Comparison of ENCODE assay signal across 8 cellular contexts in genomic region chr11:14519692-14520085, GRCh38. TPM values are rescaled to one million over a fixed set of nuclear protein-coding genes. Genes with fewer than 3 reads are reported as not detected.
DNase-seq lines count a peak whose midpoint lies in the region; ATAC-seq, FAIRE-seq and TF ChIP-seq lines count a peak whose summit lies in the region.

No MANE protein-coding gene starts in this region.

- peaks cover 15 to 43% (median 38%) of the 10 kb centered on the region in 7 donors for H3K4me1 Mint-ChIP-seq in naive thymus-derived CD4-positive, alpha-beta T cell

- ATAC-seq in heart left ventricle = peak; percentile 3 to 23 (median 8)
- ATAC-seq in Right ventricle myocardium superior (ENCODE audit: poor library complexity) = no peak
- ATAC-seq in HG02885 (IDR thresholded peaks at IDR 0.05; ENCODE audit: poor library complexity, unreplicated experiment) = peak; percentile 32
- ATAC-seq in naive thymus-derived CD4-positive, alpha-beta T cell = peak; percentile 25
- no peak for ATAC-seq in HG03108 (IDR thresholded peaks at IDR 0.05; ENCODE audit: unreplicated experiment)

- H3K36me3 ChIP-seq in heart left ventricle = peaks cover 2 to 41% (median 36%) of the 10 kb centered on the region in 9 donors
- H3K36me3 ChIP-seq in naive thymus-derived CD4-positive, alpha-beta T cell (ENCODE audit: control insufficient read depth in 2 of 3, insufficient read depth in 3 of 3, low read length in 3 of 3) = peaks cover 11 to 26% (median 14%) of the 10 kb centered on the region in 3 experiments

- intact Hi-C loops in heart left ventricle (cut with DNase I) = loop anchor here in 8 of 10 donors (1.0 to 10.0 kb wide), 7 partner anchors 21 to 555 kb away; partner anchors contain the start of genes CYP2R1 (in 5 of the 8), CALCB (in 1 of the 8) and COPB1 (in 1 of the 8)
- intact Hi-C loops in Right ventricle myocardium superior (cut with DNase I) = no loop called here
- intact Hi-C loops in naive thymus-derived CD4-positive, alpha-beta T cell (cut with micrococcal nuclease) = loop anchor here (1.0 to 2.0 kb wide), 11 partner anchors 17 to 851 kb away; partner anchors contain the start of genes COPB1 (in 1 of the 2) and FAR1 (in 1 of the 2)

- peak overlapping the region; percentile 55 to 99 (median 81) for H3K4me3 ChIP-seq in heart left ventricle
- H3K4me3 ChIP-seq in naive thymus-derived CD4-positive, alpha-beta T cell (ENCODE audit: low read length) = peak overlapping the region; percentile 70

- H3K4me3 Mint-ChIP-seq in naive thymus-derived CD4-positive, alpha-beta T cell = peak overlapping the region; percentile 86 to 99 (median 97)

- H3K27me3 ChIP-seq in heart left ventricle = no peaks in the 10 kb centered on the region
- H3K27me3 ChIP-seq in naive thymus-derived CD4-positive, alpha-beta T cell (ENCODE audit: control insufficient read depth in 2 of 2, insufficient read depth in 2 of 2, low read length in 2 of 2) = no peaks in the 10 kb centered on the region

- DNase-seq in heart left ventricle = no peak
- no peak for DNase-seq in Right ventricle myocardium superior
- peak; percentile 10 for DNase-seq in RCC 7860 (ENCODE audit: low spot score)
- DNase-seq in dermis microvascular lymphatic vessel endothelial cell (ENCODE audit: low read depth in 2 of 2) = peak; percentile 24 to 63
- DNase-seq in naive thymus-derived CD4-positive, alpha-beta T cell = no peak
- no peak for DNase-seq in LoVo (ENCODE audit: low spot score)

- FAIRE-seq in RCC 7860 (lab: Jason Lieb, UNC) = no peak

- POLR2A ChIA-PET in naive thymus-derived CD4-positive, alpha-beta T cell (lab: Charles Lee) = interaction anchor here (0.6 to 2.3 kb wide), 10 partner anchors 20 to 1239 kb away, joined by 3 to 22 read pairs (median 6); partner anchors contain the start of genes COPB1, CYP2R1 and PDE3B

- H3K27ac Mint-ChIP-seq in naive thymus-derived CD4-positive, alpha-beta T cell = peak overlapping the region; percentile 93 to 99 (median 96)

- H3K27me3 Mint-ChIP-seq in naive thymus-derived CD4-positive, alpha-beta T cell = no peaks in the 10 kb centered on the region

- WGBS in heart left ventricle, 4 donors = 1% methylated on average over 12 to 13 of the region's 13 CpGs

- H3K4me1 ChIP-seq in heart left ventricle = peaks cover 5 to 24% (median 15%) of the 10 kb centered on the region in 12 donors
- peaks cover 14 to 16% of the 10 kb centered on the region in 2 donors for H3K4me1 ChIP-seq in naive thymus-derived CD4-positive, alpha-beta T cell (ENCODE audit: control insufficient read depth in 2 of 2, insufficient read depth in 2 of 2, low read length in 2 of 2)

- no peak for TF ChIP-seq CTCF in heart left ventricle (IDR thresholded peaks at IDR 0.05)

- peak overlapping the region; percentile 69 to 96 (median 88) for H3K27ac ChIP-seq in heart left ventricle
- H3K27ac ChIP-seq in naive thymus-derived CD4-positive, alpha-beta T cell (ENCODE audit: low read depth, low read length) = peak overlapping the region; percentile 96

- peaks cover 0 to 24% (median 11%) of the 10 kb centered on the region in 5 donors for H3K36me3 Mint-ChIP-seq in naive thymus-derived CD4-positive, alpha-beta T cell

- CTCF ChIA-PET in naive thymus-derived CD4-positive, alpha-beta T cell (lab: Charles Lee) = interaction anchor here (1.2 kb wide), 1 partner anchor 386 kb away, joined by 3 read pairs; no protein-coding TSS in a partner anchor

- TF ChIP-seq POLR2A in heart left ventricle (IDR thresholded peaks at IDR 0.05) = no peak

- H3K9me3 Mint-ChIP-seq in naive thymus-derived CD4-positive, alpha-beta T cell = no peaks in the 10 kb centered on the region

- H3K9me3 ChIP-seq in heart left ventricle = no peaks in the 10 kb centered on the region
- H3K9me3 ChIP-seq in naive thymus-derived CD4-positive, alpha-beta T cell (ENCODE audit: control insufficient read depth in 2 of 3, low read length in 3 of 3) = no peaks in the 10 kb centered on the region

RNA-seq across cellular contexts. Expression of gene PSMA1, which starts 0.5 kb away (rescaled TPM):
- 100 to 1,000 TPM in 8 of 9 donors, 10 to 100 TPM in 1; 95.5 to 136 (median 129) TPM for total RNA-seq in heart left ventricle
- 100 to 1,000 TPM; 149 to 152 TPM for polyA plus RNA-seq in heart left ventricle
- total RNA-seq in Right ventricle myocardium superior = 110 TPM
- total RNA-seq in dermis microvascular lymphatic vessel endothelial cell = 156 and 199 TPM in 2 replicates
- total RNA-seq in naive thymus-derived CD4-positive, alpha-beta T cell = 100 to 1,000 TPM; 103 to 253 (median 120) TPM
- 100 to 1,000 TPM; 128 to 171 TPM for polyA plus RNA-seq in naive thymus-derived CD4-positive, alpha-beta T cell

RNA-seq across cellular contexts. Expression of gene COPB1, which starts 20.1 kb away (rescaled TPM):
- total RNA-seq in heart left ventricle (10 to 100 TPM; 41.7 to 69.7 (median 51.3) TPM), Right ventricle myocardium superior (39.1 TPM), dermis microvascular lymphatic vessel endothelial cell (204 and 211 TPM in 2 replicates)
- polyA plus RNA-seq in heart left ventricle = 10 to 100 TPM; 23.4 to 72.1 TPM
- total RNA-seq in naive thymus-derived CD4-positive, alpha-beta T cell = 100 to 1,000 TPM in 1 of 5 experiments, 10 to 100 TPM in 4; 73.4 to 102 (median 75.9) TPM
- polyA plus RNA-seq in naive thymus-derived CD4-positive, alpha-beta T cell = 10 to 100 TPM; 57.8 to 81.2 TPM

Comparison
In these comparisons a context has a peak if more than half of its experiments do, and no peak if none do; other contexts are left out.
1. ATAC-seq: peak in heart left ventricle (4 of 4), HG02885 (single experiment) and naive thymus-derived CD4-positive, alpha-beta T cell (single experiment); none in Right ventricle myocardium superior (single experiment) and HG03108 (single experiment).
2. DNase-seq: peak in RCC 7860 (single experiment) and dermis microvascular lymphatic vessel endothelial cell (2 of 2); none in heart left ventricle (0 of 5), Right ventricle myocardium superior (single experiment), naive thymus-derived CD4-positive, alpha-beta T cell (0 of 9) and LoVo (single experiment).